18 cellular contexts compared by ENCODE assay signal in the genomic region with DNA sequence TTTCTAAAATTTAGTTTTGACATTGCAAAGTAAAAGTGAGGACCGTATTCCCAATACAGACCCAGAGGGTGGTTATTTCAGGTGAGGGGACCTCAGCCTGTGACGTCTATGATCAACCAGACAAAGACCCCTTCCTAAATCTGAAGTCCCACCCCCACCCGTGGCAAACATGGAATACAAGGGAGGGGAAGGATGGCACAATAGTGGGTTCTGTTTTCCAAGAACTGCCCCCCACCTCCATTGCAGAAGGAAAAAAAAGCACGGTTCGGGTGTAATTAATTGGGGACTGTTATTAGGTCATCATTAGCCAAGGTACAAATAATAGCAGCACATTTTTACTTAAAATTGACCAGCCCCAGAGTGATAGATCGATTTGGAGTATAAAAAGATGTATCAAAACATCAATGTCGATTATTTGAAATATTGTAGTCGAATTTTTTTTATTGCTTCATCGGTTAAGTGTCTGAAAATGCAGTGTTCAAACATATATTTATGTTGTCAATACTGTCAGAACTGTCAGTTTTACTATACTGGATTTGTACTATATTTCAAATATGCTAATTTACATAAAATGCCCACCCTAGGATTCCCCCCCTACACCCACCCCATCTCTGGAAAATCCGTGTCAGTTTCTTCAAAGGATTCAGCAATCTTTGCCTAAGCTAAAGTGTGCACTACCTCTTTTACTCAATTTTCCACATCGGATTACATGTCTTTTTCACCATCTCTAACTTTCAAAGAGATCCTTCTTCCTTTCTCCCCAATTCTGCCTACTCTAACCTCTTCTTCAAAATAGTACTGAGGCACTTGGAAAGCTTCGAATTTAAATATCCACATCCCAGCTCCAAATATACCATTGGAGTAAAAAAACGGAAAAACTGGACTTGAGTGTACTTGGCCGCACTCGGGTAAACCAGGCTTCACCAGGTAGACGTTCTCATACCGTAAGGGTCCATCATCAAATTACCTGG. TPM values are rescaled to one million over a fixed set of nuclear protein-coding genes. Genes with fewer than 3 reads are reported as not detected.
A peak's percentile ranks its signal among the peaks of the same experiment; 100 is the strongest.
DNase-seq lines count a peak whose midpoint lies in the region; ATAC-seq, FAIRE-seq and TF ChIP-seq lines count a peak whose summit lies in the region.
"Had no signal": no experiment of that assay in that cellular context is flagged by ENCODE, and none has a peak within 500 bp of the region (broad histone marks: within the 10 kb centered on the region; RNA-seq: fewer than 3 reads in every experiment).

No MANE protein-coding gene starts in this region.

- peak overlapping the region; percentile 95 for H3K27ac ChIP-seq in WERI-Rb-1
- no peak overlapping the region for H3K27ac ChIP-seq in neuronal stem cell (replicated peaks; ENCODE audit: low read length)
- H3K27ac ChIP-seq: RWPE1 had no signal

- no peak for TF ChIP-seq POLR2A in GM12892 (IDR thresholded peaks at IDR 0.05; ENCODE audit: low read depth, low read length)

- peaks cover 4 to 7% of the 10 kb centered on the region in 2 donors for H3K4me1 Mint-ChIP-seq in immature natural killer cell

- no peak overlapping the region for H3K14ac ChIP-seq in neuronal stem cell (ENCODE audit: low read length)

- no CpG with 5 or more reads among the region's 17 CpGs for WGBS in neuronal stem cell (ENCODE audit: extremely low coverage in 2 of 2, insufficient read length in 2 of 2, insufficient replicate concordance in 1 of 2), 2 donors

- no peak overlapping the region for H3K4me3 Mint-ChIP-seq in immature natural killer cell
- H3K4me3 Mint-ChIP-seq: activated B cell treated with CpG ODN at 0.5 μM for 24 hours; memory B cell; stimulated activated naive CD8-positive, alpha-beta T cell treated with anti-CD3 and anti-CD28 coated beads, Interleukin-15, Interleukin-2, amounts not matched to agents 100 ng/mL and 50 ng/mL, for 24 hours had no signal

- no peak overlapping the region for H3K9ac ChIP-seq in neuronal stem cell (ENCODE audit: low read depth, low read length, poor library complexity)

- no peak overlapping the region for H4K91ac ChIP-seq in neuronal stem cell (ENCODE audit: low read depth, low read length, poor library complexity)

- no peak for TF ChIP-seq CTCF in WERI-Rb-1 (IDR thresholded peaks at IDR 0.05; ENCODE audit: low read depth, low read length)
- TF ChIP-seq CTCF in fibroblast of villous mesenchyme (IDR thresholded peaks at IDR 0.05; ENCODE audit: insufficient read depth, low read depth, low read length): no peak

- no peak overlapping the region for H3K18ac ChIP-seq in neuronal stem cell (ENCODE audit: low read length)

- H2BK5ac ChIP-seq in neuronal stem cell (ENCODE audit: low read length): no peak overlapping the region

- no peak for ATAC-seq in GM21526 (IDR thresholded peaks at IDR 0.05; ENCODE audit: low FRiP score, unreplicated experiment)
- ATAC-seq in GM21390 (IDR thresholded peaks at IDR 0.05; ENCODE audit: unreplicated experiment): no peak
- ATAC-seq: HCT116 had no signal

- no peak overlapping the region for H2AFZ ChIP-seq in neuronal stem cell (ENCODE audit: low read length)

- H4K8ac ChIP-seq in neuronal stem cell (ENCODE audit: low read depth, low read length): no peak overlapping the region

- H2BK15ac ChIP-seq in neuronal stem cell (ENCODE audit: low read length): no peak overlapping the region

- H3K4me1 ChIP-seq in neuronal stem cell (ENCODE audit: control insufficient read depth in 2 of 2, insufficient read depth in 1 of 2, low read depth in 1 of 2, low read length in 2 of 2): peaks cover 8 to 14% of the 10 kb centered on the region in 2 donors

- no peaks in the 10 kb centered on the region for H3K36me3 ChIP-seq in WERI-Rb-1
- no peaks in the 10 kb centered on the region for H3K36me3 ChIP-seq in neuronal stem cell (replicated peaks in 1 of 2; ENCODE audit: control insufficient read depth in 2 of 2, insufficient read depth in 2 of 2, low read length in 2 of 2)

- no peak overlapping the region for H3K23ac ChIP-seq in neuronal stem cell (ENCODE audit: low read depth, low read length, poor library complexity)

- no peaks in the 10 kb centered on the region for H3K9me3 ChIP-seq in WERI-Rb-1 (ENCODE audit: severe bottlenecking)
- no peaks in the 10 kb centered on the region for H3K9me3 ChIP-seq in neuronal stem cell (replicated peaks in 1 of 2; ENCODE audit: control insufficient read depth in 2 of 2, insufficient read depth in 1 of 2, low read depth in 1 of 2, low read length in 2 of 2)

- no peak overlapping the region for H3K4me2 ChIP-seq in neuronal stem cell (ENCODE audit: insufficient read depth, low read length, poor library complexity, severe bottlenecking)

- no peak overlapping the region for H3K27ac Mint-ChIP-seq in immature natural killer cell
- H3K27ac Mint-ChIP-seq: activated B cell treated with CpG ODN at 0.5 μM for 24 hours; memory B cell; stimulated activated naive CD8-positive, alpha-beta T cell treated with anti-CD3 and anti-CD28 coated beads, Interleukin-15, Interleukin-2, amounts not matched to agents 100 ng/mL and 50 ng/mL, for 24 hours had no signal

- peaks cover 23 to 74% (median 37%) of the 10 kb centered on the region in 3 donors for H3K27me3 Mint-ChIP-seq in immature natural killer cell (ENCODE audit: low read depth in 3 of 3)

- H3K36me3 Mint-ChIP-seq in immature natural killer cell: peaks cover 0 to 8% (median 6%) of the 10 kb centered on the region in 3 donors

- H2AK5ac ChIP-seq in neuronal stem cell (ENCODE audit: low read depth, low read length): no peak overlapping the region

- peak; percentile 48 for FAIRE-seq in GM12892 (lab: Jason Lieb, UNC)

- H2BK120ac ChIP-seq in neuronal stem cell (ENCODE audit: low read depth, low read length): no peak overlapping the region

- H3K4ac ChIP-seq in neuronal stem cell (ENCODE audit: low read length): no peak overlapping the region

- peaks cover 10 to 77% (median 27%) of the 10 kb centered on the region in 6 donors for H3K9me3 Mint-ChIP-seq in immature natural killer cell

- no peak for DNase-seq in GM12892 (ENCODE audit: insufficient read length)
- no peak for DNase-seq in WERI-Rb-1
- peak; percentile 7 for DNase-seq in fibroblast of villous mesenchyme (ENCODE audit: low read depth)
- peak; percentile 12 for DNase-seq in neuronal stem cell (ENCODE audit: low spot score)
- no peak for DNase-seq in NCI-H146 (lab: John Stamatoyannopoulos, UW)
- DNase-seq in immature natural killer cell: no peak
- DNase-seq: activated B cell treated with CpG ODN at 0.5 μM for 24 hours; activated effector memory CD4-positive, alpha-beta T cell treated with anti-CD3 and anti-CD28 coated beads, Interleukin-2, amount 50 U/mL, for 16 hours; KBM-7; NCI-H1092 treated with DMSO at 0.1 percent for 48 hours; NCI-H2227 treated with DMSO at 0.1 percent for 48 hours; T-helper 1 cell had no signal

- H3K79me1 ChIP-seq in neuronal stem cell (ENCODE audit: low read depth, low read length): no peaks in the 10 kb centered on the region

- H3K4me3 ChIP-seq in WERI-Rb-1 (ENCODE audit: low read depth, low read length) (peak overlapping the region; percentile 69), fibroblast of villous mesenchyme (ENCODE audit: low read depth, low read length) (no peak overlapping the region), neuronal stem cell (ENCODE audit: low read length in 2 of 2) (no peak overlapping the region)

- no peak overlapping the region for H2BK12ac ChIP-seq in neuronal stem cell (ENCODE audit: low read length)

- H3K27me3 ChIP-seq in WERI-Rb-1 (ENCODE audit: insufficient read depth, low read depth, severe bottlenecking) (no peaks in the 10 kb centered on the region), neuronal stem cell (ENCODE audit: control insufficient read depth in 3 of 3, insufficient read depth in 3 of 3, low read depth in 1 of 3, low read length in 3 of 3) (peaks cover 6 to 49% (median 48%) of the 10 kb centered on the region in 3 experiments)

RNA-seq across cellular contexts. Expression of a gene that starts 7.7 kb away (rescaled TPM):
- polyA plus RNA-seq in GM12892 (2012; ENCODE audit: missing spikeins): 18.5 TPM
- total RNA-seq in fibroblast of villous mesenchyme: 40.9 and 73.0 TPM in 2 replicates
- polyA plus RNA-seq in neuronal stem cell (2013, experiment 1 of 2): 50.7 TPM
- polyA plus RNA-seq in neuronal stem cell (2013, experiment 2 of 2): 50.7 TPM
- polyA plus RNA-seq in immature natural killer cell: not detected

Comparison
In these comparisons a context has a peak if more than half of its experiments do, and no peak if none do; other contexts are left out.
1. DNase-seq: peak in fibroblast of villous mesenchyme (single experiment) and neuronal stem cell (single experiment); none in GM12892 (single experiment), WERI-Rb-1 (single experiment), NCI-H146 (single experiment) and immature natural killer cell (0 of 3).